ENCODE assay signal across 30 cellular contexts in genomic region chr20:8870652-8871051, GRCh38.
"Had no signal": no experiment of that assay in that cellular context is flagged by ENCODE, and none has a peak within 500 bp of the region (broad histone marks: within the 10 kb centered on the region; RNA-seq: fewer than 3 reads in every experiment).

No MANE protein-coding gene starts in this region.

- H3K27me3 ChIP-seq: adrenal gland, body of pancreas, esophagus muscularis mucosa, foreskin keratinocyte, gastrocnemius medialis had no signal

- H3K36me3 ChIP-seq: adrenal gland, esophagus muscularis mucosa, gastrocnemius medialis had no signal

- DNase-seq: activated CD4-positive, alpha-beta memory T cell treated with anti-CD3 and anti-CD28 coated beads for 36 hours; activated CD4-positive, alpha-beta T cell treated with anti-CD3 and anti-CD28 coated beads for 36 hours; activated CD4-positive, alpha-beta T cell treated with anti-CD3 and anti-CD28 coated beads, Interleukin-2, amount 10 ng/mL, durations not matched to agents 24 days and 14 days; activated CD4-positive, CD25-positive, alpha-beta regulatory T cell; activated CD4-positive, CD25-positive, alpha-beta regulatory T cell treated with anti-CD3 and anti-CD28 coated beads, Interleukin-2, amount 50 U/mL, for 72 hours; activated CD8-positive, alpha-beta memory T cell treated with anti-CD3 and anti-CD28 coated beads, Interleukin-2, amount 10 ng/mL, durations not matched to agents 7 days and 5 days; activated CD8-positive, alpha-beta memory T cell treated with anti-CD3 and anti-CD28 coated beads, Interleukin-2, amount 50 U/mL, for 4 hours; activated CD8-positive, alpha-beta T cell treated with anti-CD3 and anti-CD28 coated beads, Interleukin-2, amount 10 ng/mL, durations not matched to agents 7 days and 5 days; activated effector memory CD4-positive, alpha-beta T cell treated with anti-CD3 and anti-CD28 coated beads, Interleukin-2, amount 50 U/mL, for 16 hours; activated naive CD4-positive, alpha-beta T cell treated with anti-CD3 and anti-CD28 coated beads for 36 hours; activated naive CD8-positive, alpha-beta T cell treated with anti-CD3 and anti-CD28 coated beads for 36 hours; activated naive CD8-positive, alpha-beta T cell treated with anti-CD3 and anti-CD28 coated beads, Interleukin-2, amount 50 U/mL, for 24 hours; activated T-cell treated with anti-CD3 and anti-CD28 coated beads, Interleukin-2, amount 50 U/mL, for 1 hour; activated T-cell treated with anti-CD3 and anti-CD28 coated beads, Interleukin-2, amount 50 U/mL, for 48 hours; adrenal gland; amygdala; aorta; body of pancreas; caudate nucleus; cortex of kidney; dermis blood vessel endothelial cell; effector CD4-positive, alpha-beta T cell; effector memory CD8-positive, alpha-beta T cell; erythroblast; foreskin keratinocyte; gastrocnemius medialis; glutamatergic neuron; T-helper 2 cell had no signal

- H3K4me1 ChIP-seq: adrenal gland, body of pancreas, foreskin keratinocyte, gastrocnemius medialis had no signal

- FAIRE-seq: colon had no signal

- H3K27ac ChIP-seq: adrenal gland, body of pancreas, foreskin keratinocyte, gastrocnemius medialis had no signal

- H3K4me3 ChIP-seq: adrenal gland, body of pancreas, esophagus muscularis mucosa, gastrocnemius medialis had no signal

- H3K9me3 ChIP-seq: adrenal gland, body of pancreas, esophagus muscularis mucosa, gastrocnemius medialis had no signal
